ENCODE assay signal across 15 cellular contexts in genomic region chr6:5337573-5337972, GRCh38.
A peak's percentile ranks its signal among the peaks of the same experiment; 100 is the strongest.
DNase-seq lines count a peak whose midpoint lies in the region; ATAC-seq and TF ChIP-seq lines count a peak whose summit lies in the region.
"Had no signal": no experiment of that assay in that cellular context is flagged by ENCODE, and none has a peak within 500 bp of the region (broad histone marks: within the 10 kb centered on the region; RNA-seq: fewer than 3 reads in every experiment).

No MANE protein-coding gene starts in this region.

- TF ChIP-seq EP300 in SK-N-SH (IDR thresholded peaks at IDR 0.05; ENCODE audit: borderline replicate concordance in 1 of 2, low read depth in 1 of 2, low read length in 1 of 2), result no peak

- H3K4me1 Mint-ChIP-seq in GM23338, result peaks cover 3% of the 10 kb centered on the region; the same call in 2 of the 3 replicates

- no peak overlapping the region for H3K27ac Mint-ChIP-seq in GM23338
- H3K27ac Mint-ChIP-seq: stimulated activated naive CD8-positive, alpha-beta T cell treated with anti-CD3 and anti-CD28 coated beads, Interleukin-15, Interleukin-2, amounts not matched to agents 100 ng/mL and 50 ng/mL, for 24 hours had no signal

- no peak overlapping the region for H2AFZ ChIP-seq in GM23338
- H2AFZ ChIP-seq in osteoblast (ENCODE audit: low read length), result no peak overlapping the region
- H2AFZ ChIP-seq in SK-N-SH (ENCODE audit: low read depth), result no peak overlapping the region

- H3K4me2 ChIP-seq in GM23338, result no peak overlapping the region
- H3K4me2 ChIP-seq in osteoblast (ENCODE audit: insufficient read depth, low read length), result no peak overlapping the region
- H3K4me2 ChIP-seq in SK-N-SH, result no peak overlapping the region
- H3K4me2 ChIP-seq: smooth muscle cell had no signal

- H3K4me3 ChIP-seq in GM23338 (no peak overlapping the region), osteoblast (ENCODE audit: insufficient read depth, low read length) (no peak overlapping the region), SK-N-SH (ENCODE audit: low read depth in 2 of 2, low read length in 1 of 2) (no peak overlapping the region)
- H3K4me3 ChIP-seq: smooth muscle cell had no signal

- WGBS in SK-N-SH (ENCODE audit: low lambda C conversion rate), result 85% methylated on average over 2 of the region's 2 CpGs

- no peaks in the 10 kb centered on the region for H3K36me3 Mint-ChIP-seq in GM23338 (ENCODE audit: low read depth)

- no peak for ATAC-seq in GM23338
- ATAC-seq: foreskin keratinocyte had no signal

- DNase-seq in AG20443 (ENCODE audit: low spot score) (peak; percentile 14), GM23338 (ENCODE audit: low spot score) (peak; percentile 19), amniotic epithelial cell (ENCODE audit: low read depth) (peak; percentile 68), fibroblast of peridontal ligament (ENCODE audit: extremely low read depth) (peak; percentile 74), KBM-7 (no peak), osteoblast (ENCODE audit: insufficient read length, low spot score, missing footprints) (no peak), SK-N-SH (no peak), posterior vena cava (ENCODE audit: low spot score) (no peak)
- DNase-seq: activated T-cell treated with anti-CD3 and anti-CD28 coated beads, Interleukin-2, amount 50 U/mL, for 1 hour; DMS153; foreskin keratinocyte; NCI-H2029; SIG-M5 had no signal

- intact Hi-C loops in posterior vena cava (cut with DNase I), result no loop called here

- no peak overlapping the region for H3K9ac ChIP-seq in SK-N-SH

- no peaks in the 10 kb centered on the region for H3K36me3 ChIP-seq in GM23338 (ENCODE audit: insufficient read depth)
- H3K36me3 ChIP-seq in osteoblast (ENCODE audit: insufficient read depth, low read length), result no peaks in the 10 kb centered on the region
- no peaks in the 10 kb centered on the region for H3K36me3 ChIP-seq in SK-N-SH (replicated peaks in 1 of 2; ENCODE audit: control insufficient read depth in 1 of 2, insufficient read depth in 2 of 2, low read length in 1 of 2)

- H3K9me3 Mint-ChIP-seq in GM23338, result no peaks in the 10 kb centered on the region
- H3K9me3 Mint-ChIP-seq: stimulated activated naive CD8-positive, alpha-beta T cell treated with anti-CD3 and anti-CD28 coated beads, Interleukin-15, Interleukin-2, amounts not matched to agents 100 ng/mL and 50 ng/mL, for 24 hours had no signal

- H3F3A ChIP-seq in GM23338 (replicated peaks; ENCODE audit: low read depth), result no peaks in the 10 kb centered on the region
- H3F3A ChIP-seq in SK-N-SH (replicated peaks; ENCODE audit: insufficient read depth), result no peaks in the 10 kb centered on the region

- H3K9me2 ChIP-seq in GM23338 (ENCODE audit: insufficient read depth), result no peaks in the 10 kb centered on the region
- H3K9me2 ChIP-seq in SK-N-SH, result no peaks in the 10 kb centered on the region

- H3K27me3 ChIP-seq in GM23338 (ENCODE audit: insufficient read depth) (no peaks in the 10 kb centered on the region), osteoblast (ENCODE audit: insufficient read depth, low read length) (no peaks in the 10 kb centered on the region), SK-N-SH (ENCODE audit: insufficient read depth) (no peaks in the 10 kb centered on the region)
- H3K27me3 ChIP-seq: foreskin keratinocyte had no signal

- CTCF ChIA-PET in SK-N-SH (lab: Yijun Ruan, JAX), result no interaction called here

- no peak overlapping the region for H3K27ac ChIP-seq in GM23338 (ENCODE audit: low read depth)
- H3K27ac ChIP-seq in osteoblast (ENCODE audit: low read depth, low read length), result no peak overlapping the region
- H3K27ac ChIP-seq in SK-N-SH (ENCODE audit: low read depth in 2 of 2, low read length in 1 of 2), result no peak overlapping the region
- H3K27ac ChIP-seq: foreskin keratinocyte had no signal

- no peak for TF ChIP-seq RAD21 in SK-N-SH (IDR thresholded peaks at IDR 0.05; ENCODE audit: low read length)

- H3K4me1 ChIP-seq in GM23338 (ENCODE audit: insufficient read depth), result no peaks in the 10 kb centered on the region
- peaks cover 7% of the 10 kb centered on the region for H3K4me1 ChIP-seq in osteoblast (ENCODE audit: insufficient read depth, low read length)
- no peaks in the 10 kb centered on the region for H3K4me1 ChIP-seq in SK-N-SH (ENCODE audit: control insufficient read depth in 1 of 2, insufficient read depth in 2 of 2, low read depth in 1 of 2, low read length in 1 of 2)
- H3K4me1 ChIP-seq: foreskin keratinocyte had no signal

- H3K9me3 ChIP-seq in osteoblast (ENCODE audit: low read depth, low read length) (no peaks in the 10 kb centered on the region), SK-N-SH (no peaks in the 10 kb centered on the region)

- H4K20me1 ChIP-seq in GM23338 (replicated peaks; ENCODE audit: insufficient read depth) (0 out of 2 replicates have a peak, but pooled peaks cover 3% of the 10 kb centered on the region), osteoblast (ENCODE audit: insufficient read depth, low read length) (peaks cover 8% of the 10 kb centered on the region), SK-N-SH (ENCODE audit: insufficient read depth) (no peaks in the 10 kb centered on the region; the same call in 1 of the 2 replicates)

- H3K27me3 Mint-ChIP-seq in GM23338 (ENCODE audit: insufficient read depth, low read depth, poor library complexity), result peaks cover 3% of the 10 kb centered on the region
- H3K27me3 Mint-ChIP-seq: stimulated activated naive CD8-positive, alpha-beta T cell treated with anti-CD3 and anti-CD28 coated beads, Interleukin-15, Interleukin-2, amounts not matched to agents 100 ng/mL and 50 ng/mL, for 24 hours had no signal

- peaks cover 6% of the 10 kb centered on the region; the same call in 1 of the 2 replicates for H3K79me2 ChIP-seq in GM23338 (replicated peaks; ENCODE audit: insufficient read depth)
- peaks cover 4% of the 10 kb centered on the region for H3K79me2 ChIP-seq in osteoblast (ENCODE audit: insufficient read depth, low read length)
- H3K79me2 ChIP-seq in SK-N-SH (ENCODE audit: insufficient read depth), result 0 out of 2 replicates have a peak, but pooled peaks cover 5% of the 10 kb centered on the region

- in situ Hi-C loops in KBM-7 (cut with MboI; ENCODE audit: low pct_unique_long_range_greater_than_20kb, low sequenced_read_pairs), result no loop called here

- H3K4me3 Mint-ChIP-seq in GM23338, result no peak overlapping the region
- H3K4me3 Mint-ChIP-seq: stimulated activated naive CD8-positive, alpha-beta T cell treated with anti-CD3 and anti-CD28 coated beads, Interleukin-15, Interleukin-2, amounts not matched to agents 100 ng/mL and 50 ng/mL, for 24 hours had no signal

- TF ChIP-seq CTCF in GM23338 (conservative IDR thresholded peaks at IDR 0.05; ENCODE audit: low read depth in 2 of 2) (no peak; a peak in 1 of 4 replicates), osteoblast (IDR thresholded peaks at IDR 0.05; ENCODE audit: extremely low read depth, low read depth, low read length) (no peak), SK-N-SH (IDR thresholded peaks at IDR 0.05) (no peak)

- POLR2A ChIA-PET in SK-N-SH (lab: Yijun Ruan, JAX), result no interaction called here

TF ChIP-seq in GM23338, 12 proteins besides CTCF, POLR2A, EP300 and RAD21 (continues in another document):
- TF ChIP-seq ZNF114 (CRISPR knock-in tag; IDR thresholded peaks at IDR 0.05) (no peak), EZH2phosphoT487 (IDR thresholded peaks at IDR 0.05; ENCODE audit: unreplicated experiment) (no peak), STAT1 (IDR thresholded peaks at IDR 0.05; ENCODE audit: unreplicated experiment) (no peak), ZNF331 (CRISPR knock-in tag; IDR thresholded peaks at IDR 0.05; ENCODE audit: low read depth) (no peak), POLR2AphosphoS5 (IDR thresholded peaks at IDR 0.05; ENCODE audit: low read depth) (no peak), JUNB (IDR thresholded peaks at IDR 0.05; ENCODE audit: unreplicated experiment) (no peak), NANOG (IDR thresholded peaks at IDR 0.05; ENCODE audit: borderline replicate concordance) (no peak)
- TF ChIP-seq, protein P1, sequence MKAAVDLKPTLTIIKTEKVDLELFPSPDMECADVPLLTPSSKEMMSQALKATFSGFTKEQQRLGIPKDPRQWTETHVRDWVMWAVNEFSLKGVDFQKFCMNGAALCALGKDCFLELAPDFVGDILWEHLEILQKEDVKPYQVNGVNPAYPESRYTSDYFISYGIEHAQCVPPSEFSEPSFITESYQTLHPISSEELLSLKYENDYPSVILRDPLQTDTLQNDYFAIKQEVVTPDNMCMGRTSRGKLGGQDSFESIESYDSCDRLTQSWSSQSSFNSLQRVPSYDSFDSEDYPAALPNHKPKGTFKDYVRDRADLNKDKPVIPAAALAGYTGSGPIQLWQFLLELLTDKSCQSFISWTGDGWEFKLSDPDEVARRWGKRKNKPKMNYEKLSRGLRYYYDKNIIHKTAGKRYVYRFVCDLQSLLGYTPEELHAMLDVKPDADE (IDR thresholded peaks at IDR 0.05), result no peak

TF ChIP-seq in SK-N-SH, 30 proteins besides CTCF, POLR2A, EP300 and RAD21 (continues in another document):
- TF ChIP-seq NFIC (IDR thresholded peaks at IDR 0.05; ENCODE audit: borderline replicate concordance), result no peak
- TF ChIP-seq YY1 (IDR thresholded peaks at IDR 0.05; ENCODE audit: low read depth), result no peak
- no peak for TF ChIP-seq USF2 (IDR thresholded peaks at IDR 0.05; ENCODE audit: borderline replicate concordance, low read depth, low read length)
- TF ChIP-seq, protein P2, sequence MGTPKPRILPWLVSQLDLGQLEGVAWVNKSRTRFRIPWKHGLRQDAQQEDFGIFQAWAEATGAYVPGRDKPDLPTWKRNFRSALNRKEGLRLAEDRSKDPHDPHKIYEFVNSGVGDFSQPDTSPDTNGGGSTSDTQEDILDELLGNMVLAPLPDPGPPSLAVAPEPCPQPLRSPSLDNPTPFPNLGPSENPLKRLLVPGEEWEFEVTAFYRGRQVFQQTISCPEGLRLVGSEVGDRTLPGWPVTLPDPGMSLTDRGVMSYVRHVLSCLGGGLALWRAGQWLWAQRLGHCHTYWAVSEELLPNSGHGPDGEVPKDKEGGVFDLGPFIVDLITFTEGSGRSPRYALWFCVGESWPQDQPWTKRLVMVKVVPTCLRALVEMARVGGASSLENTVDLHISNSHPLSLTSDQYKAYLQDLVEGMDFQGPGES (IDR thresholded peaks at IDR 0.05; ENCODE audit: low read depth, low read length), result no peak
- no peak for TF ChIP-seq TCF12 (IDR thresholded peaks at IDR 0.05)
- no peak for TF ChIP-seq FOXM1 (IDR thresholded peaks at IDR 0.05; ENCODE audit: low read depth)

Comparison
In these comparisons a context has a peak if more than half of its experiments do, and no peak if none do; other contexts are left out.
1. DNase-seq: peak in AG20443 (single experiment), GM23338 (single experiment), amniotic epithelial cell (single experiment) and fibroblast of peridontal ligament (single experiment); none in KBM-7 (single experiment), osteoblast (single experiment), SK-N-SH (single experiment) and posterior vena cava (single experiment).